ENCODE assay signal across 22 cellular contexts in the genomic region with DNA sequence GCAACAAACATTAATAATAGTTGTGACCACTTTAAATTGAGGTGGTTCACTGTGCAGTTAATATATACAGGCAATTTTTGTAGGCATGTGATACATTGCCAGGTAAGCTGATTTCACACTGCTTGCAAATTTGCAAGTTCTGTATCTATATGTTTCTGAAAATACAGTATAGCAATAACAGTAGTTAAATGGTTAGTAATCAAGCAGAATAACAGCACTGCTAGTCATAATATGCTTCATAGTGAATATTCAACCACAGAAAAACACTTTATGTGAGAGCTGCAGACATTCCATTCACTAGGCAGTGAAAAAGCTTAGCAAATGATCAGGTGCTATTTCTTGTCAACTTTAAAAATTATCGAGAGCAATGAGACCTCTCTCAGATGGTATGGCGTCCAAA. TPM values are rescaled to one million over a fixed set of nuclear protein-coding genes. Genes with fewer than 3 reads are reported as not detected.
"Had no signal": no experiment of that assay in that cellular context is flagged by ENCODE, and none has a peak within 500 bp of the region (broad histone marks: within the 10 kb centered on the region; RNA-seq: fewer than 3 reads in every experiment).

No MANE protein-coding gene starts in this region.

- H3K4me3 Mint-ChIP-seq: dendritic cell treated with granulocyte-macrophage colony-stimulating factor and Interleukin-4, amounts not matched to agents 40 ng/mL and 50 ng/mL, for 4 days; mesothelial cell of epicardium; naive B cell had no signal

- H3K27ac Mint-ChIP-seq: dendritic cell treated with granulocyte-macrophage colony-stimulating factor and Interleukin-4, amounts not matched to agents 40 ng/mL and 50 ng/mL, for 4 days; mesothelial cell of epicardium; naive B cell had no signal

- H3K9me3 ChIP-seq: colonic mucosa, esophagus squamous epithelium, gastrocnemius medialis, heart right ventricle, left lung, lower lobe of right lung, mucosa of descending colon had no signal

- H3K36me3 Mint-ChIP-seq: mesothelial cell of epicardium, naive B cell had no signal

- H3K4me1 ChIP-seq: colonic mucosa, esophagus squamous epithelium, left lung, lower lobe of right lung had no signal

- H3K27me3 Mint-ChIP-seq: dendritic cell treated with granulocyte-macrophage colony-stimulating factor and Interleukin-4, amounts not matched to agents 40 ng/mL and 50 ng/mL, for 4 days had no signal

- H3K36me3 ChIP-seq: colonic mucosa, esophagus squamous epithelium, gastrocnemius medialis, heart right ventricle, left lung, lower lobe of right lung had no signal

- DNase-seq: colonic mucosa; cortex of kidney; dorsolateral prefrontal cortex; effector CD4-positive, alpha-beta T cell; effector memory CD4-positive, alpha-beta T cell; esophagus squamous epithelium; foreskin fibroblast; foreskin melanocyte; gastrocnemius medialis; glutamatergic neuron; head of caudate nucleus; heart right ventricle; hippocampal formation; left cardiac atrium; left lung; left ventricle myocardium superior; lower lobe of right lung; mesenchymal stem cell; mucosa of descending colon; naive B cell had no signal

- ATAC-seq: gastrocnemius medialis, heart right ventricle, left cardiac atrium, left lung, left ventricle myocardium superior, lower lobe of right lung, mucosa of descending colon had no signal

- H3K9me3 Mint-ChIP-seq: dendritic cell treated with granulocyte-macrophage colony-stimulating factor and Interleukin-4, amounts not matched to agents 40 ng/mL and 50 ng/mL, for 4 days; mesothelial cell of epicardium had no signal

- H3K27me3 ChIP-seq: colonic mucosa, dorsolateral prefrontal cortex, esophagus squamous epithelium, gastrocnemius medialis, heart right ventricle, left lung had no signal

- H3K4me3 ChIP-seq: colonic mucosa, dorsolateral prefrontal cortex, esophagus squamous epithelium, gastrocnemius medialis, heart right ventricle, left lung, lower lobe of right lung, mucosa of descending colon had no signal

- H3K27ac ChIP-seq: colonic mucosa, esophagus squamous epithelium, gastrocnemius medialis, left lung, lower lobe of right lung had no signal

RNA-seq across cellular contexts. Expression of gene SLC26A4, which starts 28.9 kb away (rescaled TPM):
- total RNA-seq: mesothelial cell of epicardium had no signal
